24 cellular contexts compared by ENCODE assay signal in genomic region chr14:98551028-98551427, GRCh38.
"Had no signal": no experiment of that assay in that cellular context is flagged by ENCODE, and none has a peak within 500 bp of the region (broad histone marks: within the 10 kb centered on the region; RNA-seq: fewer than 3 reads in every experiment).

No MANE protein-coding gene starts in this region.

- DNase-seq: stimulated activated CD4-positive, alpha-beta T cell treated with anti-CD3 and anti-CD28 coated beads, Interleukin-2, amount 100 ng/mL, for 48 hours; stimulated activated CD4-positive, alpha-beta T cell treated with anti-CD3 and anti-CD28 coated beads, Interleukin-4, amount 100 ng/mL, for 1 hour; stimulated activated CD4-positive, alpha-beta T cell treated with anti-CD3 and anti-CD28 coated beads, Interleukin-4, amount 100 ng/mL, for 24 hours; stimulated activated CD4-positive, alpha-beta T cell treated with anti-CD3 and anti-CD28 coated beads, Interleukin-4, amount 100 ng/mL, for 4 hours; stimulated activated CD8-positive, alpha-beta memory T cell treated with anti-CD3 and anti-CD28 coated beads, Interleukin-4, amount 100 ng/mL, for 48 hours; stimulated activated naive B cell treated with anti-CD40 and anti-IgM and Interleukin-4, amounts not matched to agents 10 μg/mL and 1 μg/mL and 100 μg/mL, for 72 hours; stimulated activated naive CD4-positive, alpha-beta T cell; stimulated activated naive CD4-positive, alpha-beta T cell treated with Interleukin-2 at 50 U/mL for 16 hours; stimulated activated naive CD8-positive, alpha-beta T cell treated with anti-CD3 and anti-CD28 coated beads, Interleukin-15, amount 100 ng/mL, for 72 hours; stimulated activated naive CD8-positive, alpha-beta T cell treated with anti-CD3 and anti-CD28 coated beads, Interleukin-15, Interleukin-2, amounts not matched to agents 100 U/mL and 50 U/mL, for 24 hours; stomach; substantia nigra; testis; thyroid gland; tibial artery; transverse colon; trophoblast cell; upper lobe of left lung; upper lobe of right lung; uterus had no signal

- H3K36me3 Mint-ChIP-seq: stimulated activated effector memory CD8-positive, alpha-beta T cell treated with anti-CD3 and anti-CD28 coated beads, Interleukin-12 subunit alpha, Interleukin-12 subunit beta, amount 100 ng/mL, for 72 hours; stimulated activated memory B cell treated with anti-CD40 and anti-IgM and Interleukin-4, amounts not matched to agents 10 μg/mL and 1 μg/mL and 100 μg/mL, for 72 hours; stimulated activated naive B cell treated with anti-CD40 and anti-IgM and Interleukin-4, amounts not matched to agents 10 μg/mL and 1 μg/mL and 100 μg/mL, for 72 hours; type B pancreatic cell had no signal

- H3K4me1 Mint-ChIP-seq: stimulated activated effector memory CD8-positive, alpha-beta T cell treated with anti-CD3 and anti-CD28 coated beads, Interleukin-12 subunit alpha, Interleukin-12 subunit beta, amount 100 ng/mL, for 72 hours; stimulated activated memory B cell treated with anti-CD40 and anti-IgM and Interleukin-4, amounts not matched to agents 10 μg/mL and 1 μg/mL and 100 μg/mL, for 72 hours; stimulated activated naive B cell treated with anti-CD40 and anti-IgM and Interleukin-4, amounts not matched to agents 10 μg/mL and 1 μg/mL and 100 μg/mL, for 72 hours had no signal

- H3K9me3 Mint-ChIP-seq: stimulated activated effector memory CD8-positive, alpha-beta T cell treated with anti-CD3 and anti-CD28 coated beads, Interleukin-12 subunit alpha, Interleukin-12 subunit beta, amount 100 ng/mL, for 72 hours had no signal

- H3K27me3 Mint-ChIP-seq: stimulated activated memory B cell treated with anti-CD40 and anti-IgM and Interleukin-4, amounts not matched to agents 10 μg/mL and 1 μg/mL and 100 μg/mL, for 72 hours; stimulated activated naive B cell treated with anti-CD40 and anti-IgM and Interleukin-4, amounts not matched to agents 10 μg/mL and 1 μg/mL and 100 μg/mL, for 72 hours; stimulated activated naive CD8-positive, alpha-beta T cell treated with anti-CD3 and anti-CD28 coated beads, Interleukin-15, amount 100 ng/mL, for 72 hours; stimulated activated naive CD8-positive, alpha-beta T cell treated with anti-CD3 and anti-CD28 coated beads, Interleukin-15, Interleukin-2, amounts not matched to agents 100 ng/mL and 50 ng/mL, for 24 hours had no signal

- H3K4me3 Mint-ChIP-seq: stimulated activated effector memory CD8-positive, alpha-beta T cell treated with anti-CD3 and anti-CD28 coated beads, Interleukin-12 subunit alpha, Interleukin-12 subunit beta, amount 100 ng/mL, for 72 hours; stimulated activated memory B cell treated with anti-CD40 and anti-IgM and Interleukin-4, amounts not matched to agents 10 μg/mL and 1 μg/mL and 100 μg/mL, for 72 hours; stimulated activated naive B cell treated with anti-CD40 and anti-IgM and Interleukin-4, amounts not matched to agents 10 μg/mL and 1 μg/mL and 100 μg/mL, for 72 hours; stimulated activated naive CD8-positive, alpha-beta T cell treated with anti-CD3 and anti-CD28 coated beads, Interleukin-15, amount 100 ng/mL, for 72 hours; stimulated activated naive CD8-positive, alpha-beta T cell treated with anti-CD3 and anti-CD28 coated beads, Interleukin-15, Interleukin-2, amounts not matched to agents 100 ng/mL and 50 ng/mL, for 24 hours; type B pancreatic cell had no signal

- H3K27ac Mint-ChIP-seq: stimulated activated effector memory CD8-positive, alpha-beta T cell treated with anti-CD3 and anti-CD28 coated beads, Interleukin-12 subunit alpha, Interleukin-12 subunit beta, amount 100 ng/mL, for 72 hours; stimulated activated memory B cell treated with anti-CD40 and anti-IgM and Interleukin-4, amounts not matched to agents 10 μg/mL and 1 μg/mL and 100 μg/mL, for 72 hours; stimulated activated naive B cell treated with anti-CD40 and anti-IgM and Interleukin-4, amounts not matched to agents 10 μg/mL and 1 μg/mL and 100 μg/mL, for 72 hours; stimulated activated naive CD8-positive, alpha-beta T cell treated with anti-CD3 and anti-CD28 coated beads, Interleukin-15, amount 100 ng/mL, for 72 hours; stimulated activated naive CD8-positive, alpha-beta T cell treated with anti-CD3 and anti-CD28 coated beads, Interleukin-15, Interleukin-2, amounts not matched to agents 100 ng/mL and 50 ng/mL, for 24 hours; type B pancreatic cell had no signal

- ATAC-seq: stimulated activated effector memory CD8-positive, alpha-beta T cell treated with anti-CD3 and anti-CD28 coated beads, Interleukin-12 subunit alpha, Interleukin-12 subunit beta, amount 100 ng/mL, for 72 hours; stimulated activated memory B cell treated with anti-CD40 and anti-IgM and Interleukin-4, amounts not matched to agents 10 μg/mL and 1 μg/mL and 100 μg/mL, for 72 hours; stimulated activated naive B cell treated with anti-CD40 and anti-IgM and Interleukin-4, amounts not matched to agents 10 μg/mL and 1 μg/mL and 100 μg/mL, for 72 hours; stimulated activated naive CD8-positive, alpha-beta T cell treated with anti-CD3 and anti-CD28 coated beads, Interleukin-15, amount 100 ng/mL, for 72 hours; stimulated activated naive CD8-positive, alpha-beta T cell treated with anti-CD3 and anti-CD28 coated beads, Interleukin-15, Interleukin-2, amounts not matched to agents 100 U/mL and 50 U/mL, for 24 hours; upper lobe of right lung had no signal
